ENCODE assay signal across 8 cellular contexts in genomic region chr16:89658221-89658879, GRCh38. TPM values are rescaled to one million over a fixed set of nuclear protein-coding genes. Genes with fewer than 3 reads are reported as not detected.
DNase-seq lines count a peak whose midpoint lies in the region; ATAC-seq and TF ChIP-seq lines count a peak whose summit lies in the region.

No MANE protein-coding gene starts in this region.

- H3F3A ChIP-seq in MM.1S (ENCODE audit: insufficient read depth, low read length), result no peaks in the 10 kb centered on the region

- H3K79me2 ChIP-seq in MM.1S (ENCODE audit: low read length), result peaks cover 37% of the 10 kb centered on the region

- peaks cover 12% of the 10 kb centered on the region for H3K4me1 Mint-ChIP-seq in type B pancreatic cell (ENCODE audit: unreplicated experiment)

- no peaks in the 10 kb centered on the region; the same call in 1 of the 2 replicates for H3K36me3 ChIP-seq in MM.1S (replicated peaks; ENCODE audit: insufficient read depth, low read length)
- no peaks in the 10 kb centered on the region for H3K36me3 ChIP-seq in breast epithelium
- H3K36me3 ChIP-seq in right lobe of liver, result no peaks in the 10 kb centered on the region

- no peaks in the 10 kb centered on the region for H3K27me3 ChIP-seq in MM.1S (replicated peaks; ENCODE audit: insufficient read depth, low read length)
- no peaks in the 10 kb centered on the region for H3K27me3 ChIP-seq in breast epithelium
- H3K27me3 ChIP-seq in right lobe of liver, result no peaks in the 10 kb centered on the region

- no peaks in the 10 kb centered on the region for H3K27me3 Mint-ChIP-seq in type B pancreatic cell

- no peaks in the 10 kb centered on the region for H3K9me3 ChIP-seq in MM.1S (replicated peaks; ENCODE audit: insufficient read depth, low read length)
- no peaks in the 10 kb centered on the region for H3K9me3 ChIP-seq in breast epithelium
- H3K9me3 ChIP-seq in right lobe of liver, result no peaks in the 10 kb centered on the region

- no peak for TF ChIP-seq CTCF in MM.1S (IDR thresholded peaks at IDR 0.05; ENCODE audit: low read length)
- TF ChIP-seq CTCF in breast epithelium (IDR thresholded peaks at IDR 0.05), result no peak
- TF ChIP-seq CTCF in right lobe of liver (IDR thresholded peaks at IDR 0.05), result no peak
- no peak for TF ChIP-seq CTCF in type B pancreatic cell (conservative IDR thresholded peaks at IDR 0.05)

- ATAC-seq in right lobe of liver, result peak in 3 of 4 donors; percentile 7 to 31 (median 15)

- no peaks in the 10 kb centered on the region for H3K9me3 Mint-ChIP-seq in type B pancreatic cell

- 14% methylated on average over 25 of the region's 27 CpGs for WGBS in right lobe of liver (ENCODE audit: insufficient coverage, low coverage, low lambda C conversion rate, missing lambda C conversion rate)

- H3K36me3 Mint-ChIP-seq in type B pancreatic cell, result peaks cover 24% of the 10 kb centered on the region

- H3K27ac Mint-ChIP-seq in type B pancreatic cell, result peak overlapping the region; percentile 82

- intact Hi-C loops in breast epithelium (cut with DNase I; ENCODE audit: low total_unique reads) (no loop called here), right lobe of liver (cut with DNase I) (no loop called here)

- peak overlapping the region; percentile 92 for H3K4me3 Mint-ChIP-seq in type B pancreatic cell

- no peaks in the 10 kb centered on the region for H3K9me2 ChIP-seq in MM.1S (replicated peaks; ENCODE audit: insufficient read depth, low read length)

- H3K27ac ChIP-seq in MM.1S (ENCODE audit: low read length), result no peak overlapping the region
- H3K27ac ChIP-seq in breast epithelium, result peak overlapping the region; percentile 83
- H3K27ac ChIP-seq in right lobe of liver, result peak overlapping the region in 2 of 3 donors; percentile 13 to 63

- TF ChIP-seq POLR2A in breast epithelium (IDR thresholded peaks at IDR 0.05) (no peak), right lobe of liver (IDR thresholded peaks at IDR 0.05) (no peak)

- H4K20me1 ChIP-seq in MM.1S (ENCODE audit: insufficient read depth, low read length), result no peaks in the 10 kb centered on the region

- H3K4me2 ChIP-seq in MM.1S (ENCODE audit: low read depth, low read length), result peak overlapping the region; percentile 84

- H3K4me3 ChIP-seq in MM.1S (ENCODE audit: low read length) (peak overlapping the region; percentile 84), breast epithelium (peak overlapping the region; percentile 95 to 100 (median 97)), right lobe of liver (peak overlapping the region; percentile 83 to 100 (median 98))

- H3K4me1 ChIP-seq in MM.1S (ENCODE audit: low read length) (no peaks in the 10 kb centered on the region), breast epithelium (peaks cover 2 to 10% of the 10 kb centered on the region in 2 donors), right lobe of liver (peaks cover 0 to 13% (median 0%) of the 10 kb centered on the region in 4 donors)

- H2AFZ ChIP-seq in MM.1S (ENCODE audit: low read length), result peak overlapping the region; percentile 96

- peak overlapping the region; percentile 75 for H3K9ac ChIP-seq in MM.1S (ENCODE audit: low read length)

- DNase-seq in NCI-H1092 treated with DMSO at 0.1 percent for 48 hours (lab: John Stamatoyannopoulos, UW), result peak; percentile 56
- no peak for DNase-seq in NCI-H1092 (lab: John Stamatoyannopoulos, UW)
- no peak for DNase-seq in MM.1S
- no peak for DNase-seq in breast epithelium (ENCODE audit: low spot score in 2 of 2)
- DNase-seq in right lobe of liver, result peak in 1 of 3 donors; percentile 57
- no peak for DNase-seq in type B pancreatic cell (ENCODE audit: extremely low spot score, unreplicated experiment)
- DNase-seq in KG1 (lab: John Stamatoyannopoulos, UW), result no peak
- DNase-seq in DMS153 treated with DMSO at 0.1 percent for 48 hours (lab: John Stamatoyannopoulos, UW; ENCODE audit: unreplicated experiment), result no peak

RNA-seq across cellular contexts. Expression of gene SPATA33, which starts 0.7 kb away (rescaled TPM):
- total RNA-seq in breast epithelium (1 to 10 TPM; 3.8 to 7.2 (median 5.9) TPM), right lobe of liver (1 to 10 TPM; 1.8 to 5.0 (median 3.3) TPM), type B pancreatic cell (ENCODE audit: low replicate concordance) (11.7 and 23.2 TPM in 2 replicates)

RNA-seq across cellular contexts. Expression of gene CHMP1A, which starts 0.8 kb away (rescaled TPM):
- total RNA-seq in breast epithelium (10 to 100 TPM; 67.5 to 100.0 (median 86.2) TPM), right lobe of liver (10 to 100 TPM; 27.2 to 42.3 (median 33.1) TPM), type B pancreatic cell (ENCODE audit: low replicate concordance) (93.4 and 104 TPM in 2 replicates)

RNA-seq across cellular contexts. Expression of gene CDK10, which starts 28.1 kb away (rescaled TPM):
- total RNA-seq in breast epithelium (10 to 100 TPM; 31.2 to 84.9 (median 67.2) TPM), right lobe of liver (10 to 100 TPM; 35.0 to 72.2 (median 53.7) TPM), type B pancreatic cell (ENCODE audit: low replicate concordance) (104 and 132 TPM in 2 replicates)

RNA-seq across cellular contexts. Expression of gene SPATA2L, which starts 43.2 kb away (rescaled TPM):
- total RNA-seq in breast epithelium (10 to 100 TPM in 2 of 3 donors, 1 to 10 TPM in 1; 9.0 to 15.1 (median 14.3) TPM), right lobe of liver (10 to 100 TPM in 3 of 6 experiments, 1 to 10 TPM in 3; 5.6 to 17.9 (median 11.2) TPM), type B pancreatic cell (ENCODE audit: low replicate concordance) (12.6 and 18.5 TPM in 2 replicates)

RNA-seq across cellular contexts. Expression of gene DPEP1, which starts 44.9 kb away (rescaled TPM):
- total RNA-seq in breast epithelium, result under 1 TPM; 0.59 to 0.98 (median 0.80) TPM
- under 1 TPM in 1 of 6 experiments, not detected in 5; 0.93 TPM for total RNA-seq in right lobe of liver
- 13.4 and 16.7 TPM in 2 replicates for total RNA-seq in type B pancreatic cell (ENCODE audit: low replicate concordance)
